1 cellular context compared by ENCODE assay signal in genomic region chr12:118981285-118982201, GRCh38.
TF ChIP-seq lines count a peak whose summit lies in the region.

SRRM4 (plus strand) TSS chr12:118981541; CDS start chr12:118981883, 342 bp downstream.

TF ChIP-seq in WTC11, 78 proteins besides CTCF, POLR2A, EP300 and RAD21 (continued from another document and continues in another):
- TF ChIP-seq ARID4B (CRISPR knock-in tag; IDR thresholded peaks at IDR 0.05; ENCODE audit: borderline replicate concordance), result peak; percentile 81; the same call in 1 of the 2 replicates
- TF ChIP-seq, protein P1, sequence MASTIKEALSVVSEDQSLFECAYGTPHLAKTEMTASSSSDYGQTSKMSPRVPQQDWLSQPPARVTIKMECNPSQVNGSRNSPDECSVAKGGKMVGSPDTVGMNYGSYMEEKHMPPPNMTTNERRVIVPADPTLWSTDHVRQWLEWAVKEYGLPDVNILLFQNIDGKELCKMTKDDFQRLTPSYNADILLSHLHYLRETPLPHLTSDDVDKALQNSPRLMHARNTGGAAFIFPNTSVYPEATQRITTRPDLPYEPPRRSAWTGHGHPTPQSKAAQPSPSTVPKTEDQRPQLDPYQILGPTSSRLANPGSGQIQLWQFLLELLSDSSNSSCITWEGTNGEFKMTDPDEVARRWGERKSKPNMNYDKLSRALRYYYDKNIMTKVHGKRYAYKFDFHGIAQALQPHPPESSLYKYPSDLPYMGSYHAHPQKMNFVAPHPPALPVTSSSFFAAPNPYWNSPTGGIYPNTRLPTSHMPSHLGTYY (CRISPR knock-in tag; IDR thresholded peaks at IDR 0.05), result no peak
- no peak for TF ChIP-seq EMX1 (CRISPR knock-in tag; IDR thresholded peaks at IDR 0.05)
- TF ChIP-seq ZNF396 (CRISPR knock-in tag; IDR thresholded peaks at IDR 0.05; ENCODE audit: borderline replicate concordance), result no peak
- no peak for TF ChIP-seq HMGA2 (CRISPR knock-in tag; IDR thresholded peaks at IDR 0.05)
- peak; percentile 79; the same call in 1 of the 2 replicates for TF ChIP-seq ELF4 (CRISPR knock-in tag; IDR thresholded peaks at IDR 0.05; ENCODE audit: low read depth)
- peak; percentile 62; the same call in 1 of the 2 replicates for TF ChIP-seq NR1H2 (CRISPR knock-in tag; IDR thresholded peaks at IDR 0.05)
- peak; percentile 68; the same call in 1 of the 2 replicates for TF ChIP-seq SP1 (CRISPR knock-in tag; conservative IDR thresholded peaks at IDR 0.05)
- 0 out of 2 replicates have a peak, but pooled peaks have one; percentile 72 for TF ChIP-seq JUN (CRISPR knock-in tag; IDR thresholded peaks at IDR 0.05)
- TF ChIP-seq FOXJ3 (CRISPR knock-in tag; IDR thresholded peaks at IDR 0.05; ENCODE audit: borderline replicate concordance), result no peak
- TF ChIP-seq CREM (CRISPR knock-in tag; IDR thresholded peaks at IDR 0.05), result peak; percentile 83
- peak; percentile 61; the same call in 1 of the 2 replicates for TF ChIP-seq ESRRA (CRISPR knock-in tag; IDR thresholded peaks at IDR 0.05; ENCODE audit: borderline replicate concordance)
- TF ChIP-seq ATF6 (CRISPR knock-in tag; IDR thresholded peaks at IDR 0.05), result no peak
- TF ChIP-seq GABPB1 (CRISPR knock-in tag; IDR thresholded peaks at IDR 0.05), result no peak
- TF ChIP-seq PRDM15 (CRISPR knock-in tag; IDR thresholded peaks at IDR 0.05), result peak; percentile 94
- no peak for TF ChIP-seq ZMAT4 (CRISPR knock-in tag; IDR thresholded peaks at IDR 0.05)
- TF ChIP-seq ZBTB43 (CRISPR knock-in tag; IDR thresholded peaks at IDR 0.05), result peak; percentile 88; the same call in 1 of the 2 replicates
- TF ChIP-seq ZNF425 (CRISPR knock-in tag; conservative IDR thresholded peaks at IDR 0.05), result no peak
- TF ChIP-seq ZNF671 (CRISPR knock-in tag; IDR thresholded peaks at IDR 0.05), result no peak
- peak; percentile 45; the same call in 1 of the 2 replicates for TF ChIP-seq ZNF317 (CRISPR knock-in tag; IDR thresholded peaks at IDR 0.05; ENCODE audit: borderline replicate concordance, low read depth)
- TF ChIP-seq, protein P2, sequence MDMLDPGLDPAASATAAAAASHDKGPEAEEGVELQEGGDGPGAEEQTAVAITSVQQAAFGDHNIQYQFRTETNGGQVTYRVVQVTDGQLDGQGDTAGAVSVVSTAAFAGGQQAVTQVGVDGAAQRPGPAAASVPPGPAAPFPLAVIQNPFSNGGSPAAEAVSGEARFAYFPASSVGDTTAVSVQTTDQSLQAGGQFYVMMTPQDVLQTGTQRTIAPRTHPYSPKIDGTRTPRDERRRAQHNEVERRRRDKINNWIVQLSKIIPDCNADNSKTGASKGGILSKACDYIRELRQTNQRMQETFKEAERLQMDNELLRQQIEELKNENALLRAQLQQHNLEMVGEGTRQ (CRISPR knock-in tag; IDR thresholded peaks at IDR 0.05), result 0 out of 2 replicates have a peak, but pooled peaks have one; percentile 10
- TF ChIP-seq ZNF232 (CRISPR knock-in tag; IDR thresholded peaks at IDR 0.05), result peak; percentile 91
- TF ChIP-seq IRF2 (CRISPR knock-in tag; IDR thresholded peaks at IDR 0.05; ENCODE audit: borderline replicate concordance, low read depth), result 0 out of 2 replicates have a peak, but pooled peaks have one; percentile 49
- TF ChIP-seq ZBTB21 (CRISPR knock-in tag; IDR thresholded peaks at IDR 0.05; ENCODE audit: borderline replicate concordance), result no peak
- TF ChIP-seq SMAD3 (CRISPR knock-in tag; IDR thresholded peaks at IDR 0.05; ENCODE audit: borderline replicate concordance), result peak; percentile 90
- no peak for TF ChIP-seq RORB (CRISPR knock-in tag; IDR thresholded peaks at IDR 0.05)
- no peak for TF ChIP-seq ZNF121 (CRISPR knock-in tag; IDR thresholded peaks at IDR 0.05)
- TF ChIP-seq, protein P3, sequence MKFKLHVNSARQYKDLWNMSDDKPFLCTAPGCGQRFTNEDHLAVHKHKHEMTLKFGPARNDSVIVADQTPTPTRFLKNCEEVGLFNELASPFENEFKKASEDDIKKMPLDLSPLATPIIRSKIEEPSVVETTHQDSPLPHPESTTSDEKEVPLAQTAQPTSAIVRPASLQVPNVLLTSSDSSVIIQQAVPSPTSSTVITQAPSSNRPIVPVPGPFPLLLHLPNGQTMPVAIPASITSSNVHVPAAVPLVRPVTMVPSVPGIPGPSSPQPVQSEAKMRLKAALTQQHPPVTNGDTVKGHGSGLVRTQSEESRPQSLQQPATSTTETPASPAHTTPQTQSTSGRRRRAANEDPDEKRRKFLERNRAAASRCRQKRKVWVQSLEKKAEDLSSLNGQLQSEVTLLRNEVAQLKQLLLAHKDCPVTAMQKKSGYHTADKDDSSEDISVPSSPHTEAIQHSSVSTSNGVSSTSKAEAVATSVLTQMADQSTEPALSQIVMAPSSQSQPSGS (CRISPR knock-in tag; IDR thresholded peaks at IDR 0.05; ENCODE audit: borderline replicate concordance, low read depth), result no peak
- TF ChIP-seq, protein P4, sequence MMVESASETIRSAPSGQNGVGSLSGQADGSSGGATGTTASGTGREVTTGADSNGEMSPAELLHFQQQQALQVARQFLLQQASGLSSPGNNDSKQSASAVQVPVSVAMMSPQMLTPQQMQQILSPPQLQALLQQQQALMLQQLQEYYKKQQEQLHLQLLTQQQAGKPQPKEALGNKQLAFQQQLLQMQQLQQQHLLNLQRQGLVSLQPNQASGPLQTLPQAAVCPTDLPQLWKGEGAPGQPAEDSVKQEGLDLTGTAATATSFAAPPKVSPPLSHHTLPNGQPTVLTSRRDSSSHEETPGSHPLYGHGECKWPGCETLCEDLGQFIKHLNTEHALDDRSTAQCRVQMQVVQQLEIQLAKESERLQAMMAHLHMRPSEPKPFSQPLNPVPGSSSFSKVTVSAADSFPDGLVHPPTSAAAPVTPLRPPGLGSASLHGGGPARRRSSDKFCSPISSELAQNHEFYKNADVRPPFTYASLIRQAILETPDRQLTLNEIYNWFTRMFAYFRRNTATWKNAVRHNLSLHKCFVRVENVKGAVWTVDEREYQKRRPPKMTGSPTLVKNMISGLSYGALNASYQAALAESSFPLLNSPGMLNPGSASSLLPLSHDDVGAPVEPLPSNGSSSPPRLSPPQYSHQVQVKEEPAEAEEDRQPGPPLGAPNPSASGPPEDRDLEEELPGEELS (CRISPR knock-in tag; IDR thresholded peaks at IDR 0.05), result peak; percentile 90
- no peak for TF ChIP-seq STAT6 (CRISPR knock-in tag; conservative IDR thresholded peaks at IDR 0.05; ENCODE audit: low read depth)
- no peak for TF ChIP-seq NR3C1 (CRISPR knock-in tag; conservative IDR thresholded peaks at IDR 0.05; ENCODE audit: low read depth)
